ENCODE assay signal across 1 cellular context in the genomic region with DNA sequence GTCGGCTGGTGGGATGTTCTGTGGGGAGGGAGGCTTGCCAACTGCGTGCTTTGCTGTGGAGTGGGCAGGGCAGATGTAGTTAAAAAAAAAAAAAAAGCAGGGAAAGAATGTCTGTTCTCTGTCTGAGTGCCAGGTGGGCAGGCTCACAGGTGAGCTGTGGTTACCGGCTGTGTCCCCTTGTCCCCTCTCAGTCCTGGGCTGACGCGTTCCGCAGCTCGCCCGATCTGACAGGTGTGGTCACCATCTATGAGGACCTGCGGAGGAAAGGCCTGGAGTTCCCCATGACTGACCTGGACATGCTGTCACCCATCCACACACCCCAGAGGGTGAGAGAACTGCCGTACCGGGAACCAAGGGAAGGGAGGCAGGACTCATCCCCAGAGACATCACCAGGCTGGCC.
TF ChIP-seq lines count a peak whose summit lies in the region.

No MANE protein-coding gene starts in this region.

TF ChIP-seq in IMR-90, 13 proteins besides CTCF, POLR2A, EP300 and RAD21:
- TF ChIP-seq, protein P1, sequence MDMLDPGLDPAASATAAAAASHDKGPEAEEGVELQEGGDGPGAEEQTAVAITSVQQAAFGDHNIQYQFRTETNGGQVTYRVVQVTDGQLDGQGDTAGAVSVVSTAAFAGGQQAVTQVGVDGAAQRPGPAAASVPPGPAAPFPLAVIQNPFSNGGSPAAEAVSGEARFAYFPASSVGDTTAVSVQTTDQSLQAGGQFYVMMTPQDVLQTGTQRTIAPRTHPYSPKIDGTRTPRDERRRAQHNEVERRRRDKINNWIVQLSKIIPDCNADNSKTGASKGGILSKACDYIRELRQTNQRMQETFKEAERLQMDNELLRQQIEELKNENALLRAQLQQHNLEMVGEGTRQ (IDR thresholded peaks at IDR 0.05; ENCODE audit: low read depth, low read length) = no peak
- TF ChIP-seq MXI1 (IDR thresholded peaks at IDR 0.05; ENCODE audit: borderline replicate concordance, low read depth, low read length) (no peak), SMC3 (IDR thresholded peaks at IDR 0.05; ENCODE audit: low read depth, low read length) (no peak), FOS (IDR thresholded peaks at IDR 0.05; ENCODE audit: low read depth, low read length) (no peak), RCOR1 (IDR thresholded peaks at IDR 0.05; ENCODE audit: insufficient replicate concordance, low read length) (no peak), BHLHE40 (IDR thresholded peaks at IDR 0.05; ENCODE audit: low read depth, low read length) (no peak), CHD1 (IDR thresholded peaks at IDR 0.05; ENCODE audit: low read depth, low read length) (no peak), ELK1 (IDR thresholded peaks at IDR 0.05; ENCODE audit: borderline replicate concordance, low read depth, low read length) (no peak), MAFK (IDR thresholded peaks at IDR 0.05; ENCODE audit: low read depth, low read length) (no peak), MAZ (IDR thresholded peaks at IDR 0.05; ENCODE audit: borderline replicate concordance, low read depth, low read length) (no peak), CEBPB (IDR thresholded peaks at IDR 0.05; ENCODE audit: low read depth, low read length) (no peak), NFE2L2 (IDR thresholded peaks at IDR 0.05; ENCODE audit: low read depth, low read length) (no peak), RFX5 (IDR thresholded peaks at IDR 0.05; ENCODE audit: low read depth, low read length) (no peak)
TF ChIP-seq in IMR-90: peak in this region for 0.
